13 cellular contexts compared by ENCODE assay signal in the genomic region with DNA sequence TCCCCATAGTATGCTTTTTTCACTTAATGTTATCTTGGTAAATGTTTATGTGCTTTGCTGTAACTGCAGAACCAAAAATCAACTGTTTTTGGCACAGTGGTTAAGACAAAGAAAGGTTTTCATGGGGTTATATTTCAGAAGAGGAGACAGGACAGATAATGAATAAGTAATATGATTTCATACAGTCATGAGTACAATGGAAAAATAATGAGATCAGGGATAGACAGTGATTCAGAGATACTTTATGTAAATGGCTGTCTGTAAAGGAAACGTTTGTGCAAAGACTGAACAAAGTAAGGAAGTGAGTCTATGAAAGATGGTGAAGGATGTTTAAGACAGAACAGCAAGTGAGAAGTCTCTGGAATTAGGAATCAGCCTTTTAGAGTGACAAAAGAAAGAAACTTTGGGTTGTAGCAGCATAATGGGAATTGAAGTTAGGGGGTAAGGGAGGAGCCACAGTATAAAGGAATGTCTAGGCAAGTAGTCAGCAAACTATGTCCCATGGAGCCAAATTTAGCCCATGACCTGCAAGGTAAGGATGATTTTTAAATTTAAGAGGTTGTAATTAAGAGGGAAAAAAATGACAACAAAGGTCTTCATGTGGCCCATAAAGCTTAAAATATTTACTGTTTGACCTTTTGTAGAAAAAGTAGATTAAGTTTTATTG. TPM values are rescaled to one million over a fixed set of nuclear protein-coding genes. Genes with fewer than 3 reads are reported as not detected.
DNase-seq lines count a peak whose midpoint lies in the region; ATAC-seq, FAIRE-seq and TF ChIP-seq lines count a peak whose summit lies in the region.
"Had no signal": no experiment of that assay in that cellular context is flagged by ENCODE, and none has a peak within 500 bp of the region (broad histone marks: within the 10 kb centered on the region; RNA-seq: fewer than 3 reads in every experiment).

No MANE protein-coding gene starts in this region.

- TF ChIP-seq RAD21 in A549 (conservative IDR thresholded peaks at IDR 0.05 in 1 of 2, IDR thresholded peaks at IDR 0.05 in 1 of 2) = no peak

- peak; percentile 48 to 53; a peak in 5 of 6 replicates for ATAC-seq in A549
- peak; percentile 37 for ATAC-seq in left lung

- peaks cover 71% of the 10 kb centered on the region for H3K36me3 ChIP-seq in astrocyte (ENCODE audit: insufficient read depth, low read length)
- peaks cover 0 to 92% of the 10 kb centered on the region in 2 donors for H3K36me3 ChIP-seq in left lung

- peaks cover 10% of the 10 kb centered on the region for H4K20me1 ChIP-seq in astrocyte (ENCODE audit: insufficient read depth, low read length)

- TF ChIP-seq EP300 in A549 (IDR thresholded peaks at IDR 0.05) = no peak

- H3K27me3 ChIP-seq in astrocyte (ENCODE audit: insufficient read depth, low read length) = no peaks in the 10 kb centered on the region
- H3K27me3 ChIP-seq in left lung = no peaks in the 10 kb centered on the region
- H3K27me3 ChIP-seq: adrenal gland; BLaER1 treated with 17β-estradiol and CSF1 and Interleukin-3, amounts not matched to agents 10 nM and 100 nM; vagina had no signal

- H3K4me1 Mint-ChIP-seq in astrocyte (ENCODE audit: low read depth, unreplicated experiment) = peaks cover 7% of the 10 kb centered on the region

- WGBS in A549 (ENCODE audit: missing lambda C conversion rate) = 18% methylated on average over 1 of the region's 1 CpG

- peaks cover 49% of the 10 kb centered on the region for H3K4me1 ChIP-seq in A549
- H3K4me1 ChIP-seq in astrocyte (ENCODE audit: insufficient read depth, low read length) = no peaks in the 10 kb centered on the region
- H3K4me1 ChIP-seq in left lung = no peaks in the 10 kb centered on the region

- no peak for DNase-seq in A549 (ENCODE audit: low read depth in 1 of 2, low spot score in 1 of 2)
- DNase-seq in H54 (ENCODE audit: insufficient read length, low spot score) = no peak
- peak; percentile 58 for DNase-seq in astrocyte (ENCODE audit: low read depth)
- no peak for DNase-seq in left lung
- no peak for DNase-seq in stimulated activated CD4-positive, alpha-beta T cell treated with anti-CD3 and anti-CD28 coated beads, Interleukin-12 subunit alpha, Interleukin-12 subunit beta, amount 100 ng/mL, for 4 hours
- no peak for DNase-seq in RCC 7860 (ENCODE audit: low spot score)
- no peak for DNase-seq in NCI-H2029 treated with DMSO at 0.1 percent for 48 hours (lab: John Stamatoyannopoulos, UW)
- no peak for DNase-seq in HEK293T (ENCODE audit: extremely low spot score)
- DNase-seq: adrenal gland, NCI-H524 had no signal

- no peak overlapping the region for H3K27ac ChIP-seq in A549
- peak overlapping the region; percentile 74 for H3K27ac ChIP-seq in astrocyte (ENCODE audit: low read depth, low read length)
- H3K27ac ChIP-seq in left lung = no peak overlapping the region
- H3K27ac ChIP-seq: BLaER1 treated with 17β-estradiol and CSF1 and Interleukin-3, amounts not matched to agents 10 nM and 100 nM; vagina had no signal

- H3K4me3 Mint-ChIP-seq in astrocyte (ENCODE audit: unreplicated experiment) = no peak overlapping the region

- H3K9ac ChIP-seq in astrocyte (ENCODE audit: low read length) = peak overlapping the region; percentile 2
- H3K9ac ChIP-seq: BLaER1 treated with 17β-estradiol and CSF1 and Interleukin-3, amounts not matched to agents 10 nM and 100 nM had no signal

- FAIRE-seq in A549 (lab: Jason Lieb, UNC) = no peak
- FAIRE-seq in H54 (lab: Jason Lieb, UNC) = peak; percentile 70
- no peak for FAIRE-seq in astrocyte (lab: Jason Lieb, UNC)
- no peak for FAIRE-seq in RCC 7860 (lab: Jason Lieb, UNC)

- H3K9me3 ChIP-seq in A549 (no peaks in the 10 kb centered on the region), astrocyte (ENCODE audit: insufficient read depth, low read depth, low read length) (no peaks in the 10 kb centered on the region), left lung (no peaks in the 10 kb centered on the region)
- H3K9me3 ChIP-seq: adrenal gland; BLaER1 treated with 17β-estradiol and CSF1 and Interleukin-3, amounts not matched to agents 10 nM and 100 nM; vagina had no signal

- no peak overlapping the region for H2AFZ ChIP-seq in astrocyte (ENCODE audit: low read depth, low read length)

- H3K36me3 Mint-ChIP-seq in astrocyte (ENCODE audit: low read depth, unreplicated experiment) = peaks cover 8% of the 10 kb centered on the region

- TF ChIP-seq POLR2A in A549 (IDR thresholded peaks at IDR 0.05; ENCODE audit: low read length) (no peak), H54 (IDR thresholded peaks at IDR 0.05; ENCODE audit: low read depth, low read length) (no peak)

- TF ChIP-seq CTCF in A549 (IDR thresholded peaks at IDR 0.05) (no peak), astrocyte (IDR thresholded peaks at IDR 0.05; ENCODE audit: insufficient read depth, low read depth, low read length) (no peak), left lung (IDR thresholded peaks at IDR 0.05) (no peak)

- H3K9me3 Mint-ChIP-seq in astrocyte (ENCODE audit: unreplicated experiment) = no peaks in the 10 kb centered on the region

- POLR2A ChIA-PET in A549 (lab: Yijun Ruan, JAX) (no interaction called here), HEK293T (lab: Yijun Ruan, JAX) (no interaction called here)

- intact Hi-C loops in left lung (cut with DNase I) = no loop called here

- H3K4me3 ChIP-seq in A549 (no peak overlapping the region), astrocyte (ENCODE audit: insufficient read depth, low read depth, low read length) (no peak overlapping the region), left lung (no peak overlapping the region)
- H3K4me3 ChIP-seq: adrenal gland; BLaER1 treated with 17β-estradiol and CSF1 and Interleukin-3, amounts not matched to agents 10 nM and 100 nM; skin epidermis; vagina had no signal

- H3K79me2 ChIP-seq in astrocyte (ENCODE audit: insufficient read depth, low read length) = peaks cover 61% of the 10 kb centered on the region

- no peaks in the 10 kb centered on the region for H3K27me3 Mint-ChIP-seq in astrocyte (ENCODE audit: low read depth, unreplicated experiment)

- H3K4me2 ChIP-seq in A549 (0 out of 3 replicates have a peak overlapping the region, but pooled peaks have one; percentile 2), astrocyte (ENCODE audit: low read length) (no peak overlapping the region)
- H3K4me2 ChIP-seq: BLaER1 treated with 17β-estradiol and CSF1 and Interleukin-3, amounts not matched to agents 10 nM and 100 nM had no signal

- peak overlapping the region; percentile 31 for H3K27ac Mint-ChIP-seq in astrocyte (ENCODE audit: unreplicated experiment)

- CTCF ChIA-PET in A549 (lab: Yijun Ruan, JAX) (interaction anchor here (0.7 to 1.2 kb wide), 2 partner anchors 9 to 506 kb away, joined by 3 read pairs; no protein-coding TSS in a partner anchor), HEK293T (lab: Yijun Ruan, JAX) (no interaction called here)

TF ChIP-seq in A549, 52 proteins besides CTCF, POLR2A, EP300 and RAD21 (continues in another document):
- TF ChIP-seq NR3C1 (IDR thresholded peaks at IDR 0.05) = no peak
- TF ChIP-seq RARB (CRISPR knock-in tag; IDR thresholded peaks at IDR 0.05) = no peak
- no peak for TF ChIP-seq HDAC2 (IDR thresholded peaks at IDR 0.05)
- no peak for TF ChIP-seq ZSCAN20 (CRISPR knock-in tag; IDR thresholded peaks at IDR 0.05)
- TF ChIP-seq ZC3H11A (IDR thresholded peaks at IDR 0.05) = no peak
- no peak for TF ChIP-seq CHD4 (IDR thresholded peaks at IDR 0.05; ENCODE audit: borderline replicate concordance)
- TF ChIP-seq CEBPB (IDR thresholded peaks at IDR 0.05) = no peak
- TF ChIP-seq, protein P1, sequence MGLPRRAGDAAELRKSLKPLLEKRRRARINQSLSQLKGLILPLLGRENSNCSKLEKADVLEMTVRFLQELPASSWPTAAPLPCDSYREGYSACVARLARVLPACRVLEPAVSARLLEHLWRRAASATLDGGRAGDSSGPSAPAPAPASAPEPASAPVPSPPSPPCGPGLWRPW (IDR thresholded peaks at IDR 0.05) = no peak

TF ChIP-seq in HEK293T, 16 proteins besides CTCF, POLR2A, EP300 and RAD21:
- TF ChIP-seq FOXM1 (IDR thresholded peaks at IDR 0.05; ENCODE audit: borderline replicate concordance) = no peak
- TF ChIP-seq SP1 (IDR thresholded peaks at IDR 0.05) = no peak
- no peak for TF ChIP-seq FOXA1 (IDR thresholded peaks at IDR 0.05)
- TF ChIP-seq, protein P2, sequence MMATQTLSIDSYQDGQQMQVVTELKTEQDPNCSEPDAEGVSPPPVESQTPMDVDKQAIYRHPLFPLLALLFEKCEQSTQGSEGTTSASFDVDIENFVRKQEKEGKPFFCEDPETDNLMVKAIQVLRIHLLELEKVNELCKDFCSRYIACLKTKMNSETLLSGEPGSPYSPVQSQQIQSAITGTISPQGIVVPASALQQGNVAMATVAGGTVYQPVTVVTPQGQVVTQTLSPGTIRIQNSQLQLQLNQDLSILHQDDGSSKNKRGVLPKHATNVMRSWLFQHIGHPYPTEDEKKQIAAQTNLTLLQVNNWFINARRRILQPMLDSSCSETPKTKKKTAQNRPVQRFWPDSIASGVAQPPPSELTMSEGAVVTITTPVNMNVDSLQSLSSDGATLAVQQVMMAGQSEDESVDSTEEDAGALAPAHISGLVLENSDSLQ (IDR thresholded peaks at IDR 0.05) = no peak
- no peak for TF ChIP-seq BHLHE40 (IDR thresholded peaks at IDR 0.05; ENCODE audit: borderline replicate concordance)
- no peak for TF ChIP-seq CTBP1 (IDR thresholded peaks at IDR 0.05; ENCODE audit: borderline replicate concordance)
- no peak for TF ChIP-seq HDGF (IDR thresholded peaks at IDR 0.05; ENCODE audit: borderline replicate concordance)
- no peak for TF ChIP-seq L3MBTL2 (conservative IDR thresholded peaks at IDR 0.05)
- TF ChIP-seq LEF1 (IDR thresholded peaks at IDR 0.05; ENCODE audit: borderline replicate concordance) = no peak
- TF ChIP-seq ARNT (IDR thresholded peaks at IDR 0.05) = no peak

RNA-seq across cellular contexts. Expression of a gene that starts 55.0 kb away (rescaled TPM):
- polyA plus RNA-seq in A549 (2011; rRNA removed) = 286 and 350 TPM in 2 replicates
- polyA plus RNA-seq in A549 (2012; cell fraction: cytosol; rRNA removed) = 53.6 and 55.5 TPM in 2 replicates
- polyA plus RNA-seq in A549 (2012; cell fraction: nucleus; rRNA removed) = 26.6 and 39.4 TPM in 2 replicates
- polyA plus RNA-seq in A549 (2017; fragmentation: RNase III; extraction: RNeasy Plus Mini Kit Qiagen cat#74134 plus additional on column Dnase treatment) = 199 to 253 TPM (median 231 TPM) in 3 replicates
- 355 and 454 TPM in 2 replicates for polyA minus RNA-seq in A549 (2011; rRNA and poly(A)+ RNA removed)
- 172 and 184 TPM in 2 replicates for total RNA-seq in astrocyte
- total RNA-seq in left lung = 100 to 1,000 TPM in 1 of 2 donors, 10 to 100 TPM in 1; 98.5 to 112 TPM
